In the genomic region with DNA sequence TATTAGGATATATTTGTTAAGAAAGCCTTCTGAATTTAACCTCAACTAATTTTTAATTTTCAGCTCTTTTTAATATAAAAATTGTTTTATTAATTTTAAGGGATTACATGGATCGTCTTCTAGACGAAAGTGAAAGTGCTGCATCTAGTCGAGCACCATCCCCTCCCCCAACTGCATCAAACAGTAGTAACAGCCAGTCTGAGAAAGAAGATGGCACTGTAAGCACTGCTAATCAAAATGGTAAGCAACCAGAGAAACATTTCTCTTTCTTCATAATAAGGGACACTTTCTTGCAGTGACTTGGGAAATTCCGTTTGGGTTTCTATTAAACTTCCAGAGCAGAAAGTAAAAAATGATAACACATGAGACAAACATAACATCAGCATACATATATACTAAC, we compare ENCODE assay signal across 8 cellular contexts. TPM values are rescaled to one million over a fixed set of nuclear protein-coding genes. Genes with fewer than 3 reads are reported as not detected.
DNase-seq lines count a peak whose midpoint lies in the region; ATAC-seq and TF ChIP-seq lines count a peak whose summit lies in the region.

No MANE protein-coding gene starts in this region.

- peak overlapping the region in 1 of 8 donors; percentile 27 for H3K4me3 Mint-ChIP-seq in naive B cell
- H3K4me3 Mint-ChIP-seq in Caco-2 (ENCODE audit: unreplicated experiment), result no peak overlapping the region

- no peaks in the 10 kb centered on the region for H3K9me3 Mint-ChIP-seq in naive B cell
- H3K9me3 Mint-ChIP-seq in Caco-2 (ENCODE audit: unreplicated experiment), result no peaks in the 10 kb centered on the region

- no peak overlapping the region for H3K18ac ChIP-seq in trophoblast cell (ENCODE audit: low read length)

- no peak overlapping the region for H4K91ac ChIP-seq in trophoblast cell (ENCODE audit: low read depth, low read length)

- H3K27me3 ChIP-seq in ACC112 (ENCODE audit: insufficient read depth, low read length) (no peaks in the 10 kb centered on the region), OCI-LY1 (ENCODE audit: insufficient read depth, low read length) (no peaks in the 10 kb centered on the region), mammary epithelial cell (ENCODE audit: insufficient read depth, low read length) (no peaks in the 10 kb centered on the region), trophoblast cell (ENCODE audit: insufficient read depth, low read length) (no peaks in the 10 kb centered on the region), Caco-2 (replicated peaks; ENCODE audit: control insufficient read depth, insufficient read depth, low read length) (no peaks in the 10 kb centered on the region)

- H4K8ac ChIP-seq in trophoblast cell (ENCODE audit: low read depth, low read length), result no peak overlapping the region

- H3K27ac ChIP-seq in ACC112 (ENCODE audit: low read depth, low read length), result peak overlapping the region; percentile 60
- H3K27ac ChIP-seq in OCI-LY1 (ENCODE audit: low read depth, low read length, poor library complexity, severe bottlenecking), result peak overlapping the region; percentile 33
- no peak overlapping the region for H3K27ac ChIP-seq in mammary epithelial cell (ENCODE audit: insufficient read depth, low read depth, low read length)
- no peak overlapping the region for H3K27ac ChIP-seq in trophoblast cell (ENCODE audit: low read depth, low read length)

- H3K9me3 ChIP-seq in OCI-LY1 (ENCODE audit: low read length), result no peaks in the 10 kb centered on the region
- H3K9me3 ChIP-seq in mammary epithelial cell (replicated peaks; ENCODE audit: insufficient read depth, low read length), result no peaks in the 10 kb centered on the region
- no peaks in the 10 kb centered on the region for H3K9me3 ChIP-seq in trophoblast cell (ENCODE audit: insufficient read depth, low read depth, low read length)
- H3K9me3 ChIP-seq in Caco-2, result no peaks in the 10 kb centered on the region

- TF ChIP-seq CTCF in OCI-LY1 (IDR thresholded peaks at IDR 0.05; ENCODE audit: low read length), result no peak
- TF ChIP-seq CTCF in mammary epithelial cell (conservative IDR thresholded peaks at IDR 0.05 in 1 of 2, IDR thresholded peaks at IDR 0.05 in 1 of 2; ENCODE audit: extremely low read depth in 1 of 2, insufficient read depth in 1 of 2, low read depth in 1 of 2, low read length in 2 of 2), result no peak
- TF ChIP-seq CTCF in Caco-2 (IDR thresholded peaks at IDR 0.05; ENCODE audit: insufficient read depth in 1 of 2, low read depth in 1 of 2, low read length in 1 of 2, severe bottlenecking in 1 of 2, unreplicated experiment in 1 of 2), result no peak

- H4K20me1 ChIP-seq in OCI-LY1 (ENCODE audit: insufficient read depth, low read length), result no peaks in the 10 kb centered on the region
- no peaks in the 10 kb centered on the region for H4K20me1 ChIP-seq in mammary epithelial cell (ENCODE audit: insufficient read depth, low read length)

- ATAC-seq in naive B cell (ENCODE audit: low read depth in 2 of 2) (peak; percentile 37 to 61), GM21529 (IDR thresholded peaks at IDR 0.05; ENCODE audit: unreplicated experiment) (no peak)

- H3K36me3 Mint-ChIP-seq in naive B cell (peaks cover 13 to 23% of the 10 kb centered on the region in 2 donors), Caco-2 (ENCODE audit: insufficient read depth, unreplicated experiment) (peaks cover 25% of the 10 kb centered on the region)

- no peaks in the 10 kb centered on the region for H3K79me1 ChIP-seq in trophoblast cell (ENCODE audit: low read length)

- no peak overlapping the region for H2BK12ac ChIP-seq in trophoblast cell (ENCODE audit: low read length)

- H3K36me3 ChIP-seq in ACC112 (ENCODE audit: insufficient read depth, low read length) (peaks cover 41% of the 10 kb centered on the region), OCI-LY1 (ENCODE audit: insufficient read depth, low read length) (peaks cover 90% of the 10 kb centered on the region), mammary epithelial cell (ENCODE audit: insufficient read depth, low read length) (peaks cover 43% of the 10 kb centered on the region), trophoblast cell (ENCODE audit: control insufficient read depth in 1 of 2, insufficient read depth in 2 of 2, low read length in 2 of 2) (peaks cover 9 to 11% of the 10 kb centered on the region in 2 experiments), Caco-2 (ENCODE audit: control insufficient read depth, insufficient read depth, low read length) (no peaks in the 10 kb centered on the region)

- BruUV-seq in mammary epithelial cell (replicated peaks; lab: Mats Ljungman, UMichigan) (no TSS peak), Caco-2 (replicated peaks; lab: Mats Ljungman, UMichigan) (no TSS peak)

- DNase-seq in mammary epithelial cell, result peak; percentile 24
- no peak for DNase-seq in naive B cell
- no peak for DNase-seq in trophoblast cell
- DNase-seq in MV-4-11 (lab: John Stamatoyannopoulos, UW), result no peak
- DNase-seq in Caco-2, result no peak

- H3K4me1 ChIP-seq in ACC112 (ENCODE audit: control insufficient read depth, insufficient read depth, low read length, unreplicated experiment), result peaks cover 16% of the 10 kb centered on the region
- H3K4me1 ChIP-seq in OCI-LY1 (ENCODE audit: insufficient read depth, low read length, severe bottlenecking), result peaks cover 20% of the 10 kb centered on the region
- H3K4me1 ChIP-seq in mammary epithelial cell (ENCODE audit: insufficient read depth, low read length), result no peaks in the 10 kb centered on the region
- no peaks in the 10 kb centered on the region for H3K4me1 ChIP-seq in trophoblast cell (ENCODE audit: control insufficient read depth in 1 of 2, insufficient read depth in 2 of 2, low read length in 2 of 2)
- 0 out of 2 replicates have a peak, but pooled peaks cover 4% of the 10 kb centered on the region for H3K4me1 ChIP-seq in Caco-2

- H3K4me1 Mint-ChIP-seq in naive B cell, result peaks cover 9 to 12% (median 10%) of the 10 kb centered on the region in 3 donors
- H3K4me1 Mint-ChIP-seq in Caco-2 (ENCODE audit: low read depth, unreplicated experiment), result no peaks in the 10 kb centered on the region

- no peaks in the 10 kb centered on the region for H3F3A ChIP-seq in OCI-LY1 (ENCODE audit: insufficient read depth, low read length)

- H2AFZ ChIP-seq in ACC112 (ENCODE audit: low read length, unreplicated experiment), result no peak overlapping the region
- no peak overlapping the region for H2AFZ ChIP-seq in OCI-LY1 (ENCODE audit: low read length)
- no peak overlapping the region for H2AFZ ChIP-seq in mammary epithelial cell (ENCODE audit: low read depth, low read length)
- no peak overlapping the region for H2AFZ ChIP-seq in trophoblast cell (ENCODE audit: insufficient read depth, low read length, poor library complexity)

- H3K4ac ChIP-seq in trophoblast cell (ENCODE audit: low read depth, low read length), result no peak overlapping the region

- peak overlapping the region in 4 of 6 donors; percentile 4 to 58 (median 50) for H3K27ac Mint-ChIP-seq in naive B cell
- H3K27ac Mint-ChIP-seq in Caco-2 (ENCODE audit: unreplicated experiment), result no peak overlapping the region

- intact Hi-C loops in mammary epithelial cell (cut with micrococcal nuclease) (loop anchor here (5.0 to 10.0 kb wide), 2 partner anchors 107 to 214 kb away; no protein-coding TSS in a partner anchor), Caco-2 (cut with micrococcal nuclease; ENCODE audit: unreplicated experiment) (no loop called here)

- in situ Hi-C loops in mammary epithelial cell (cut with MboI; ENCODE audit: low sequenced_read_pairs in 2 of 2), result loop anchor here in 1 of 2 donors (25.0 kb wide), 1 partner anchor 219 kb away; a partner anchor contains a TSS

- H3K9ac ChIP-seq in OCI-LY1 (ENCODE audit: low read length), result no peak overlapping the region
- H3K9ac ChIP-seq in mammary epithelial cell (ENCODE audit: insufficient read depth, low read length), result no peak overlapping the region
- no peak overlapping the region for H3K9ac ChIP-seq in trophoblast cell (ENCODE audit: low read length)

- no peak overlapping the region for H2BK5ac ChIP-seq in trophoblast cell (ENCODE audit: low read depth, low read length, poor library complexity)

- no peaks in the 10 kb centered on the region for H3K9me2 ChIP-seq in OCI-LY1 (ENCODE audit: low read depth, low read length)

- H3K27me3 Mint-ChIP-seq in naive B cell, result no peaks in the 10 kb centered on the region
- no peaks in the 10 kb centered on the region for H3K27me3 Mint-ChIP-seq in Caco-2 (ENCODE audit: insufficient read depth, unreplicated experiment)

- H3K23ac ChIP-seq in trophoblast cell (ENCODE audit: low read length), result no peak overlapping the region

- WGBS in mammary epithelial cell (ENCODE audit: low coverage, missing lambda C conversion rate), result 93% methylated on average over 4 of the region's 4 CpGs
- WGBS in trophoblast cell (ENCODE audit: extremely low coverage, insufficient coverage, insufficient read length), result no CpG with 5 or more reads among the region's 4 CpGs

- H3K4me2 ChIP-seq in OCI-LY1 (ENCODE audit: low read length) (peak overlapping the region; percentile 50), mammary epithelial cell (ENCODE audit: insufficient read depth, low read depth, low read length) (no peak overlapping the region), trophoblast cell (ENCODE audit: low read length) (no peak overlapping the region)

- H2BK120ac ChIP-seq in trophoblast cell (ENCODE audit: insufficient read depth, low read length, poor library complexity), result no peak overlapping the region

- H2AK5ac ChIP-seq in trophoblast cell (ENCODE audit: low read length), result no peak overlapping the region

- no peak overlapping the region for H3K14ac ChIP-seq in trophoblast cell (ENCODE audit: low read length)

- POLR2A ChIA-PET in Caco-2 (lab: Charles Lee), result no interaction called here

- H3K4me3 ChIP-seq in ACC112 (ENCODE audit: low read depth, low read length), result peak overlapping the region; percentile 75
- H3K4me3 ChIP-seq in OCI-LY1 (ENCODE audit: low read depth, low read length, poor library complexity, severe bottlenecking), result peak overlapping the region; percentile 7
- H3K4me3 ChIP-seq in mammary epithelial cell (replicated peaks in 1 of 3; ENCODE audit: insufficient read depth in 1 of 3, low read depth in 2 of 3, low read length in 3 of 3), result no peak overlapping the region
- H3K4me3 ChIP-seq in trophoblast cell (ENCODE audit: low read depth, low read length), result no peak overlapping the region
- H3K4me3 ChIP-seq in Caco-2 (ENCODE audit: low read depth, low read length), result no peak overlapping the region

- CTCF ChIA-PET in mammary epithelial cell (lab: Charles Lee; ENCODE audit: low non-redundant PET), result interaction anchor here (0.7 kb wide), 1 partner anchor 52 kb away, joined by 7 read pairs; no protein-coding TSS in a partner anchor
- CTCF ChIA-PET in Caco-2 (lab: Charles Lee), result no interaction called here

- no peak overlapping the region for H4K12ac ChIP-seq in trophoblast cell (ENCODE audit: low read depth, low read length)

- no peaks in the 10 kb centered on the region for H3K79me2 ChIP-seq in ACC112 (ENCODE audit: control insufficient read depth, insufficient read depth, low read length, unreplicated experiment)
- H3K79me2 ChIP-seq in OCI-LY1 (ENCODE audit: insufficient read depth, low read length), result no peaks in the 10 kb centered on the region
- peaks cover 2% of the 10 kb centered on the region for H3K79me2 ChIP-seq in mammary epithelial cell (ENCODE audit: insufficient read depth, low read length)
- H3K79me2 ChIP-seq in trophoblast cell (ENCODE audit: control insufficient read depth, insufficient read depth, low read length, poor library complexity), result no peaks in the 10 kb centered on the region

- dilution Hi-C loops in mammary epithelial cell (cut with HindIII; ENCODE audit: low sequenced_read_pairs), result no loop called here

RNA-seq across cellular contexts. Expression of a gene that starts 56.9 kb away (rescaled TPM):
- total RNA-seq in mammary epithelial cell (10 to 100 TPM; 33.0 to 35.7 TPM), Caco-2 (2022) (12.3 and 17.2 TPM in 2 replicates)
- polyA plus RNA-seq in mammary epithelial cell (9.7 TPM), naive B cell (ENCODE audit: low read depth in 6 of 6) (10 to 100 TPM; 21.1 to 40.5 (median 35.9) TPM)
- 22.9 TPM for polyA minus RNA-seq in mammary epithelial cell
- 18.6 and 19.5 TPM in 2 replicates for polyA plus RNA-seq in trophoblast cell (2013)

RNA-seq across cellular contexts. Expression of a gene that starts 57.0 kb away (rescaled TPM):
- total RNA-seq in mammary epithelial cell, result 1 to 10 TPM; 2.9 to 6.0 TPM
- polyA plus RNA-seq in mammary epithelial cell, result 0.35 TPM
- polyA minus RNA-seq in mammary epithelial cell, result not detected
- 1 to 10 TPM in 3 of 6 donors, under 1 TPM in 2, not detected in 1; 0.40 to 4.1 (median 1.3) TPM for polyA plus RNA-seq in naive B cell (ENCODE audit: low read depth in 6 of 6)
- 1.5 and 1.7 TPM in 2 replicates for polyA plus RNA-seq in trophoblast cell (2013)
- total RNA-seq in Caco-2 (2022), result 0.84 and 1.4 TPM in 2 replicates

Comparison
In these comparisons a context has a peak if more than half of its experiments do, and no peak if none do; other contexts are left out.
1. H3K27ac ChIP-seq: peak in ACC112 (single experiment) and OCI-LY1 (single experiment); none in mammary epithelial cell (single experiment) and trophoblast cell (single experiment).
2. H3K4me3 ChIP-seq: peak in ACC112 (single experiment) and OCI-LY1 (single experiment); none in mammary epithelial cell (0 of 3), trophoblast cell (single experiment) and Caco-2 (single experiment).